ENCODE assay signal across 2 cellular contexts in genomic region chr1:182811975-182812727, GRCh38.
TF ChIP-seq lines count a peak whose summit lies in the region.

No MANE protein-coding gene starts in this region.

TF ChIP-seq in GM23338, 12 proteins besides CTCF, POLR2A, EP300 and RAD21 (continued from another document):
- TF ChIP-seq ZNF462 (CRISPR knock-in tag; IDR thresholded peaks at IDR 0.05) (no peak), CREB1 (CRISPR knock-in tag; IDR thresholded peaks at IDR 0.05; ENCODE audit: low read depth) (no peak), EZH2 (IDR thresholded peaks at IDR 0.05; ENCODE audit: low read depth, unreplicated experiment) (no peak), ETS1 (IDR thresholded peaks at IDR 0.05) (no peak), POLR2AphosphoS5 (IDR thresholded peaks at IDR 0.05; ENCODE audit: low read depth) (no peak), REST (IDR thresholded peaks at IDR 0.05; ENCODE audit: unreplicated experiment) (no peak), JUNB (IDR thresholded peaks at IDR 0.05; ENCODE audit: unreplicated experiment) (no peak)

TF ChIP-seq in SK-N-SH, 30 proteins besides CTCF, POLR2A, EP300 and RAD21 (continued from another document):
- TF ChIP-seq RXRA (IDR thresholded peaks at IDR 0.05; ENCODE audit: borderline replicate concordance, low read depth) (no peak), FOXM1 (IDR thresholded peaks at IDR 0.05; ENCODE audit: low read depth) (no peak), PBX3 (IDR thresholded peaks at IDR 0.05) (no peak), USF1 (IDR thresholded peaks at IDR 0.05; ENCODE audit: borderline replicate concordance, low read depth) (no peak), TEAD4 (IDR thresholded peaks at IDR 0.05; ENCODE audit: borderline replicate concordance, insufficient read depth) (no peak), EZH2phosphoT487 (IDR thresholded peaks at IDR 0.05; ENCODE audit: borderline replicate concordance, low read depth) (no peak), GATA2 (CRISPR knock-in tag; IDR thresholded peaks at IDR 0.05) (no peak), CHD2 (IDR thresholded peaks at IDR 0.05; ENCODE audit: low read length, partially characterized antibody) (no peak)
